18 cellular contexts compared by ENCODE assay signal in the genomic region with DNA sequence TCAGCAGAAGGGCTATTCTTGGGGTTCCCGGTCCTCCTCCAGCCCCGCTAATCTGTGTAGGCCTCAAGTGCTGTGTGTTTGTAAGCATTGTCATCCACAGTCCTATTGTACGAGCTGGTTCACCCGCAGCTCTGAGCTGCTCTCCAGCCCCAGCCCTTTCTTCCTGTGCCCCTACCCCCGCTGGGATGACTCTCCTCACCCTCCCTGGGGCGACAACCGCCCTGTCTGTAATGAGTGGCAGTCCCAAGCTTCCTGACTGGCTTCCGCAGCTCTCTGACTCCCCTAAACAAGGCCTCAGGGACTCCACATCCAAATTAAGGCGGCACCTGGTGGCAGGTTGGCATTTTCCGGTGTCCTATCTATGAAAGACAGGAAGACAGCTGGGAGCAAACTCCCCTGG. TPM values are rescaled to one million over a fixed set of nuclear protein-coding genes. Genes with fewer than 3 reads are reported as not detected.
DNase-seq lines count a peak whose midpoint lies in the region; ATAC-seq and TF ChIP-seq lines count a peak whose summit lies in the region.
"Had no signal": no experiment of that assay in that cellular context is flagged by ENCODE, and none has a peak within 500 bp of the region (broad histone marks: within the 10 kb centered on the region; RNA-seq: fewer than 3 reads in every experiment).

No MANE protein-coding gene starts in this region.

- no peaks in the 10 kb centered on the region for H3K9me3 ChIP-seq in gastroesophageal sphincter
- H3K9me3 ChIP-seq in uterus: no peaks in the 10 kb centered on the region
- H3K9me3 ChIP-seq: adrenal gland, heart right ventricle, thoracic aorta had no signal

- H3K4me3 ChIP-seq in gastroesophageal sphincter (no peak overlapping the region), uterus (no peak overlapping the region)
- H3K4me3 ChIP-seq: adrenal gland, heart right ventricle, thoracic aorta had no signal

- DNase-seq in activated T-cell treated with anti-CD3 and anti-CD28 coated beads, Interleukin-2, amount 50 U/mL, for 24 hours: peak; percentile 38
- DNase-seq in activated T-cell treated with anti-CD3 and anti-CD28 coated beads for 4 hours (no peak), NCI-H1436 treated with DMSO at 0.1 percent for 48 hours (lab: John Stamatoyannopoulos, UW) (peak; percentile 41), epidermal melanocyte (ENCODE audit: insufficient read length, low spot score) (no peak), uterus (no peak)
- DNase-seq in stimulated activated naive B cell treated with anti-CD40 and anti-IgM and Interleukin-4, amounts not matched to agents 10 μg/mL and 1 μg/mL and 100 μg/mL, for 72 hours: no peak
- DNase-seq: adrenal gland, DMS 273 treated with DMSO at 0.1 percent for 48 hours, heart right ventricle, kidney glomerular epithelial cell, MV-4-11, T1000 had no signal

- TF ChIP-seq POLR2A in gastroesophageal sphincter (IDR thresholded peaks at IDR 0.05) (no peak), uterus (IDR thresholded peaks at IDR 0.05) (no peak)

- TF ChIP-seq EP300 in gastroesophageal sphincter (IDR thresholded peaks at IDR 0.05): no peak

- WGBS in gastroesophageal sphincter (ENCODE audit: low coverage in 1 of 2), 2 donors: 94% methylated on average over 2 of the region's 10 CpGs; no CpG with 5 or more reads in 1 of the 2 donors

- peak overlapping the region; percentile 45 for H3K27ac Mint-ChIP-seq in activated T-cell treated with anti-CD3 and anti-CD28 coated beads, Interleukin-2, amount 50 U/mL, for 24 hours
- H3K27ac Mint-ChIP-seq in activated naive CD4-positive, alpha-beta T cell treated with anti-CD3 and anti-CD28 coated beads, Interleukin-2, amount 50 U/mL, for 24 hours: peak overlapping the region; percentile 96
- peak overlapping the region; percentile 48 for H3K27ac Mint-ChIP-seq in stimulated activated naive B cell treated with anti-CD40 and anti-IgM and Interleukin-4, amounts not matched to agents 10 μg/mL and 1 μg/mL and 100 μg/mL, for 72 hours

- no peak overlapping the region for H3K4me3 Mint-ChIP-seq in activated T-cell treated with anti-CD3 and anti-CD28 coated beads, Interleukin-2, amount 50 U/mL, for 24 hours
- peak overlapping the region; percentile 42 for H3K4me3 Mint-ChIP-seq in activated naive CD4-positive, alpha-beta T cell treated with anti-CD3 and anti-CD28 coated beads, Interleukin-2, amount 50 U/mL, for 24 hours
- H3K4me3 Mint-ChIP-seq in stimulated activated naive B cell treated with anti-CD40 and anti-IgM and Interleukin-4, amounts not matched to agents 10 μg/mL and 1 μg/mL and 100 μg/mL, for 72 hours: peak overlapping the region in 1 of 2 donors; percentile 39

- TF ChIP-seq CTCF in gastroesophageal sphincter (IDR thresholded peaks at IDR 0.05) (no peak), uterus (IDR thresholded peaks at IDR 0.05) (no peak)

- peak; percentile 38 to 47 for ATAC-seq in stimulated activated naive B cell treated with anti-CD40 and anti-IgM and Interleukin-4, amounts not matched to agents 10 μg/mL and 1 μg/mL and 100 μg/mL, for 72 hours (replicated peaks)
- no peak for ATAC-seq in gastroesophageal sphincter

- no peak overlapping the region for H3K27ac ChIP-seq in gastroesophageal sphincter
- no peak overlapping the region for H3K27ac ChIP-seq in uterus
- H3K27ac ChIP-seq: adrenal gland, heart right ventricle, thoracic aorta had no signal

- H3K27me3 ChIP-seq in gastroesophageal sphincter (no peaks in the 10 kb centered on the region), uterus (no peaks in the 10 kb centered on the region)
- H3K27me3 ChIP-seq: adrenal gland, heart right ventricle had no signal

- no peaks in the 10 kb centered on the region for H3K9me3 Mint-ChIP-seq in activated T-cell treated with anti-CD3 and anti-CD28 coated beads, Interleukin-2, amount 50 U/mL, for 24 hours
- H3K9me3 Mint-ChIP-seq in activated naive CD4-positive, alpha-beta T cell treated with anti-CD3 and anti-CD28 coated beads, Interleukin-2, amount 50 U/mL, for 24 hours: no peaks in the 10 kb centered on the region
- no peaks in the 10 kb centered on the region for H3K9me3 Mint-ChIP-seq in stimulated activated naive B cell treated with anti-CD40 and anti-IgM and Interleukin-4, amounts not matched to agents 10 μg/mL and 1 μg/mL and 100 μg/mL, for 72 hours

- intact Hi-C loops in uterus (cut with DNase I; ENCODE audit: low total_unique reads): no loop called here

- peaks cover 7% of the 10 kb centered on the region for H3K36me3 Mint-ChIP-seq in activated T-cell treated with anti-CD3 and anti-CD28 coated beads, Interleukin-2, amount 50 U/mL, for 24 hours (ENCODE audit: low read depth)
- H3K36me3 Mint-ChIP-seq in activated naive CD4-positive, alpha-beta T cell treated with anti-CD3 and anti-CD28 coated beads, Interleukin-2, amount 50 U/mL, for 24 hours: no peaks in the 10 kb centered on the region
- peaks cover 15 to 18% of the 10 kb centered on the region in 2 donors for H3K36me3 Mint-ChIP-seq in stimulated activated naive B cell treated with anti-CD40 and anti-IgM and Interleukin-4, amounts not matched to agents 10 μg/mL and 1 μg/mL and 100 μg/mL, for 72 hours

- peaks cover 26% of the 10 kb centered on the region for H3K4me1 Mint-ChIP-seq in activated T-cell treated with anti-CD3 and anti-CD28 coated beads, Interleukin-2, amount 50 U/mL, for 24 hours (ENCODE audit: low read depth)
- H3K4me1 Mint-ChIP-seq in activated naive CD4-positive, alpha-beta T cell treated with anti-CD3 and anti-CD28 coated beads, Interleukin-2, amount 50 U/mL, for 24 hours: peaks cover 37% of the 10 kb centered on the region
- peaks cover 28 to 34% of the 10 kb centered on the region in 2 donors for H3K4me1 Mint-ChIP-seq in stimulated activated naive B cell treated with anti-CD40 and anti-IgM and Interleukin-4, amounts not matched to agents 10 μg/mL and 1 μg/mL and 100 μg/mL, for 72 hours

- H3K36me3 ChIP-seq in gastroesophageal sphincter: peaks cover 0 to 36% of the 10 kb centered on the region in 2 donors
- no peaks in the 10 kb centered on the region for H3K36me3 ChIP-seq in uterus
- H3K36me3 ChIP-seq: thoracic aorta had no signal

- peaks cover 0 to 3% (median 0%) of the 10 kb centered on the region in 3 donors for H3K4me1 ChIP-seq in gastroesophageal sphincter
- H3K4me1 ChIP-seq in uterus: no peaks in the 10 kb centered on the region

- no peaks in the 10 kb centered on the region for H3K27me3 Mint-ChIP-seq in activated T-cell treated with anti-CD3 and anti-CD28 coated beads, Interleukin-2, amount 50 U/mL, for 24 hours
- no peaks in the 10 kb centered on the region for H3K27me3 Mint-ChIP-seq in activated naive CD4-positive, alpha-beta T cell treated with anti-CD3 and anti-CD28 coated beads, Interleukin-2, amount 50 U/mL, for 24 hours
- peaks cover 6 to 7% of the 10 kb centered on the region in 2 donors for H3K27me3 Mint-ChIP-seq in stimulated activated naive B cell treated with anti-CD40 and anti-IgM and Interleukin-4, amounts not matched to agents 10 μg/mL and 1 μg/mL and 100 μg/mL, for 72 hours

RNA-seq across cellular contexts. Expression of gene TFF3, which starts 45.8 kb away (rescaled TPM):
- total RNA-seq in gastroesophageal sphincter (10 to 100 TPM in 2 of 4 donors, 1 to 10 TPM in 2; 6.4 to 18.2 (median 10.5) TPM), uterus (10 to 100 TPM in 2 of 4 donors, 1 to 10 TPM in 2; 1.4 to 49.7 (median 24.2) TPM)
- total RNA-seq: NCI-H460 had no signal

RNA-seq across cellular contexts. Expression of gene ABCG1, which starts 50.4 kb away (rescaled TPM):
- total RNA-seq in gastroesophageal sphincter: 10 to 100 TPM; 15.9 to 21.8 (median 18.0) TPM
- total RNA-seq in uterus: 10 to 100 TPM; 11.8 to 51.7 (median 18.4) TPM
- total RNA-seq: epithelial cell of proximal tubule, RPMI7951 had no signal

Comparison
In these comparisons a context has a peak if more than half of its experiments do, and no peak if none do; other contexts are left out.
1. DNase-seq: peak in activated T-cell treated with anti-CD3 and anti-CD28 coated beads, Interleukin-2, amount 50 U/mL, for 24 hours (single experiment) and NCI-H1436 treated with DMSO at 0.1 percent for 48 hours (single experiment); none in activated T-cell treated with anti-CD3 and anti-CD28 coated beads for 4 hours (single experiment), stimulated activated naive B cell treated with anti-CD40 and anti-IgM and Interleukin-4, amounts not matched to agents 10 μg/mL and 1 μg/mL and 100 μg/mL, for 72 hours (single experiment), epidermal melanocyte (single experiment) and uterus (0 of 2).
2. H3K27ac Mint-ChIP-seq: peak in every context shown above with its lines; median percentile 96 in activated naive CD4-positive, alpha-beta T cell treated with anti-CD3 and anti-CD28 coated beads, Interleukin-2, amount 50 U/mL, for 24 hours; 48 in stimulated activated naive B cell treated with anti-CD40 and anti-IgM and Interleukin-4, amounts not matched to agents 10 μg/mL and 1 μg/mL and 100 μg/mL, for 72 hours; 45 in activated T-cell treated with anti-CD3 and anti-CD28 coated beads, Interleukin-2, amount 50 U/mL, for 24 hours.